34 cellular contexts compared by ENCODE assay signal in genomic region chr7:75896803-75897327, GRCh38.
"Had no signal": no experiment of that assay in that cellular context is flagged by ENCODE, and none has a peak within 500 bp of the region (broad histone marks: within the 10 kb centered on the region; RNA-seq: fewer than 3 reads in every experiment).

No MANE protein-coding gene starts in this region.

- FAIRE-seq: endothelial cell of umbilical vein had no signal

- H3K27me3 Mint-ChIP-seq: activated B cell treated with CpG ODN at 0.5 μM for 24 hours; activated CD4-positive, alpha-beta memory T cell treated with anti-CD3 and anti-CD28 coated beads for 36 hours; activated CD8-positive, alpha-beta memory T cell treated with anti-CD3 and anti-CD28 coated beads, Interleukin-2, amount 10 ng/mL, durations not matched to agents 7 days and 5 days; activated naive CD4-positive, alpha-beta T cell treated with anti-CD3 and anti-CD28 coated beads, Interleukin-2, amount 50 U/mL, for 24 hours; activated naive CD8-positive, alpha-beta T cell treated with anti-CD3 and anti-CD28 coated beads for 36 hours; activated naive CD8-positive, alpha-beta T cell treated with anti-CD3 and anti-CD28 coated beads, Interleukin-2, amount 50 U/mL, for 24 hours; brain; central memory CD8-positive, alpha-beta T cell; T-helper 17 cell had no signal

- H3K4me1 Mint-ChIP-seq: activated B cell treated with CpG ODN at 0.5 μM for 24 hours; activated naive CD4-positive, alpha-beta T cell treated with anti-CD3 and anti-CD28 coated beads, Interleukin-2, amount 50 U/mL, for 24 hours; activated naive CD8-positive, alpha-beta T cell treated with anti-CD3 and anti-CD28 coated beads for 36 hours; activated naive CD8-positive, alpha-beta T cell treated with anti-CD3 and anti-CD28 coated beads, Interleukin-2, amount 50 U/mL, for 24 hours; central memory CD8-positive, alpha-beta T cell had no signal

- ATAC-seq: activated CD4-positive, CD25-positive, alpha-beta regulatory T cell treated with anti-CD3 and anti-CD28 coated beads, Interleukin-2, amount 50 U/mL, for 24 hours; activated CD8-positive, alpha-beta memory T cell treated with anti-CD3 and anti-CD28 coated beads, Interleukin-2, amount 10 ng/mL, durations not matched to agents 7 days and 5 days; activated CD8-positive, alpha-beta T cell treated with anti-CD3 and anti-CD28 coated beads, Interleukin-2, amount 10 ng/mL, durations not matched to agents 7 days and 5 days; activated naive CD8-positive, alpha-beta T cell treated with anti-CD3 and anti-CD28 coated beads, Interleukin-2, amount 50 U/mL, for 24 hours; gastroesophageal sphincter; T-helper 17 cell had no signal

- H3K27me3 ChIP-seq: ascending aorta, breast epithelium, dorsolateral prefrontal cortex, esophagus squamous epithelium, gastroesophageal sphincter had no signal

- H3K27ac ChIP-seq: ascending aorta, breast epithelium, coronary artery, dorsolateral prefrontal cortex, epithelial cell of prostate, esophagus squamous epithelium, gastroesophageal sphincter, WERI-Rb-1 had no signal

- H3K9me3 ChIP-seq: ascending aorta, breast epithelium, esophagus squamous epithelium, gastroesophageal sphincter had no signal

- H3K36me3 Mint-ChIP-seq: activated CD4-positive, alpha-beta memory T cell treated with anti-CD3 and anti-CD28 coated beads for 36 hours; activated CD8-positive, alpha-beta memory T cell treated with anti-CD3 and anti-CD28 coated beads, Interleukin-2, amount 10 ng/mL, durations not matched to agents 7 days and 5 days; activated naive CD4-positive, alpha-beta T cell treated with anti-CD3 and anti-CD28 coated beads, Interleukin-2, amount 50 U/mL, for 24 hours; activated naive CD8-positive, alpha-beta T cell treated with anti-CD3 and anti-CD28 coated beads for 36 hours had no signal

- H3K9me3 Mint-ChIP-seq: activated B cell treated with CpG ODN at 0.5 μM for 24 hours; activated CD4-positive, alpha-beta memory T cell treated with anti-CD3 and anti-CD28 coated beads for 36 hours; activated naive CD4-positive, alpha-beta T cell treated with anti-CD3 and anti-CD28 coated beads for 36 hours; activated naive CD4-positive, alpha-beta T cell treated with anti-CD3 and anti-CD28 coated beads, Interleukin-2, amount 50 U/mL, for 24 hours; activated naive CD8-positive, alpha-beta T cell treated with anti-CD3 and anti-CD28 coated beads for 36 hours; activated naive CD8-positive, alpha-beta T cell treated with anti-CD3 and anti-CD28 coated beads, Interleukin-2, amount 50 U/mL, for 24 hours; activated T-helper 1 cell treated with anti-CD3 and anti-CD28 coated beads, Interleukin-12 subunit alpha, Interleukin-12 subunit beta, Interleukin-2, Interleukin-4 antibody, amounts not matched to agents 30 ng/mL and 10 ng/mL and 1 ng/mL, durations not matched to agents 14 hours and 24 hours and 36 hours; activated T-helper 2 cell treated with anti-CD3 and anti-CD28 coated beads, Interferon-gamma antibody, Interleukin-2, Interleukin-4, amounts not matched to agents 10 μg/mL and 5 μg/mL and 100 μg/mL, durations not matched to agents 14 hours and 24 hours and 36 hours; brain; central memory CD8-positive, alpha-beta T cell; dendritic cell treated with granulocyte-macrophage colony-stimulating factor and Interleukin-4, amounts not matched to agents 40 ng/mL and 50 ng/mL, for 4 days; T-helper 2 cell treated with Interferon-gamma antibody and Interleukin-4, amounts not matched to agents 5 μg/mL and 100 μg/mL, for 36 hours had no signal

- H3K27ac Mint-ChIP-seq: activated B cell treated with CpG ODN at 0.5 μM for 24 hours; activated CD4-positive, alpha-beta memory T cell treated with anti-CD3 and anti-CD28 coated beads for 36 hours; activated CD8-positive, alpha-beta memory T cell treated with anti-CD3 and anti-CD28 coated beads, Interleukin-2, amount 10 ng/mL, durations not matched to agents 7 days and 5 days; activated CD8-positive, alpha-beta T cell treated with anti-CD3 and anti-CD28 coated beads, Interleukin-2, amount 10 ng/mL, durations not matched to agents 7 days and 5 days; activated naive CD4-positive, alpha-beta T cell treated with anti-CD3 and anti-CD28 coated beads for 36 hours; activated naive CD4-positive, alpha-beta T cell treated with anti-CD3 and anti-CD28 coated beads, Interleukin-2, amount 50 U/mL, for 24 hours; activated naive CD8-positive, alpha-beta T cell treated with anti-CD3 and anti-CD28 coated beads for 36 hours; activated naive CD8-positive, alpha-beta T cell treated with anti-CD3 and anti-CD28 coated beads, Interleukin-2, amount 50 U/mL, for 24 hours; activated T-helper 1 cell treated with anti-CD3 and anti-CD28 coated beads, Interleukin-12 subunit alpha, Interleukin-12 subunit beta, Interleukin-2, Interleukin-4 antibody, amounts not matched to agents 30 ng/mL and 10 ng/mL and 1 ng/mL, durations not matched to agents 14 hours and 24 hours and 36 hours; activated T-helper 2 cell treated with anti-CD3 and anti-CD28 coated beads, Interferon-gamma antibody, Interleukin-2, Interleukin-4, amounts not matched to agents 10 μg/mL and 5 μg/mL and 100 μg/mL, durations not matched to agents 14 hours and 24 hours and 36 hours; brain; dendritic cell treated with granulocyte-macrophage colony-stimulating factor and Interleukin-4, amounts not matched to agents 40 ng/mL and 50 ng/mL, for 4 days; T-helper 17 cell; T-helper 2 cell treated with Interferon-gamma antibody and Interleukin-4, amounts not matched to agents 5 μg/mL and 100 μg/mL, for 36 hours had no signal

- H3K36me3 ChIP-seq: ascending aorta, breast epithelium, esophagus squamous epithelium, gastroesophageal sphincter, WERI-Rb-1 had no signal

- H3K4me3 Mint-ChIP-seq: activated B cell treated with CpG ODN at 0.5 μM for 24 hours; activated CD4-positive, alpha-beta memory T cell treated with anti-CD3 and anti-CD28 coated beads for 36 hours; activated CD8-positive, alpha-beta memory T cell treated with anti-CD3 and anti-CD28 coated beads, Interleukin-2, amount 10 ng/mL, durations not matched to agents 7 days and 5 days; activated CD8-positive, alpha-beta T cell treated with anti-CD3 and anti-CD28 coated beads, Interleukin-2, amount 10 ng/mL, durations not matched to agents 7 days and 5 days; activated naive CD4-positive, alpha-beta T cell treated with anti-CD3 and anti-CD28 coated beads for 36 hours; activated naive CD4-positive, alpha-beta T cell treated with anti-CD3 and anti-CD28 coated beads, Interleukin-2, amount 50 U/mL, for 24 hours; activated naive CD8-positive, alpha-beta T cell treated with anti-CD3 and anti-CD28 coated beads for 36 hours; activated naive CD8-positive, alpha-beta T cell treated with anti-CD3 and anti-CD28 coated beads, Interleukin-2, amount 50 U/mL, for 24 hours; activated T-helper 1 cell treated with anti-CD3 and anti-CD28 coated beads, Interleukin-12 subunit alpha, Interleukin-12 subunit beta, Interleukin-2, Interleukin-4 antibody, amounts not matched to agents 30 ng/mL and 10 ng/mL and 1 ng/mL, durations not matched to agents 14 hours and 24 hours and 36 hours; brain; central memory CD8-positive, alpha-beta T cell; dendritic cell treated with granulocyte-macrophage colony-stimulating factor and Interleukin-4, amounts not matched to agents 40 ng/mL and 50 ng/mL, for 4 days; T-helper 17 cell; T-helper 2 cell treated with Interferon-gamma antibody and Interleukin-4, amounts not matched to agents 5 μg/mL and 100 μg/mL, for 36 hours had no signal

- H3K4me3 ChIP-seq: ascending aorta, breast epithelium, coronary artery, dorsolateral prefrontal cortex, esophagus squamous epithelium, gastroesophageal sphincter had no signal

- DNase-seq: activated B cell treated with CpG ODN at 0.5 μM for 24 hours; activated CD4-positive, alpha-beta memory T cell treated with anti-CD3 and anti-CD28 coated beads for 36 hours; activated CD4-positive, alpha-beta T cell treated with anti-CD3 and anti-CD28 coated beads for 48 hours; activated CD8-positive, alpha-beta memory T cell treated with anti-CD3 and anti-CD28 coated beads, Interleukin-2, amount 10 ng/mL, durations not matched to agents 7 days and 5 days; activated CD8-positive, alpha-beta memory T cell treated with anti-CD3 and anti-CD28 coated beads, Interleukin-2, amount 50 U/mL, for 4 hours; activated CD8-positive, alpha-beta T cell treated with anti-CD3 and anti-CD28 coated beads, Interleukin-2, amount 10 ng/mL, durations not matched to agents 7 days and 5 days; activated effector memory CD4-positive, alpha-beta T cell treated with anti-CD3 and anti-CD28 coated beads, Interleukin-2, amount 50 U/mL, for 16 hours; activated naive CD4-positive, alpha-beta T cell treated with anti-CD3 and anti-CD28 coated beads for 36 hours; activated naive CD8-positive, alpha-beta T cell treated with anti-CD3 and anti-CD28 coated beads for 36 hours; activated naive CD8-positive, alpha-beta T cell treated with anti-CD3 and anti-CD28 coated beads, Interleukin-2, amount 50 U/mL, for 24 hours; activated T-cell treated with anti-CD3 and anti-CD28 coated beads, Interleukin-2, amount 50 U/mL, for 1 hour; activated T-cell treated with anti-CD3 and anti-CD28 coated beads, Interleukin-2, amount 50 U/mL, for 48 hours; dorsolateral prefrontal cortex; effector memory CD4-positive, alpha-beta T cell; esophagus squamous epithelium; foreskin melanocyte; T-helper 1 cell; T-helper 17 cell; T1000; WERI-Rb-1 had no signal

- H3K4me1 ChIP-seq: ascending aorta had no signal
